In the genomic region with DNA sequence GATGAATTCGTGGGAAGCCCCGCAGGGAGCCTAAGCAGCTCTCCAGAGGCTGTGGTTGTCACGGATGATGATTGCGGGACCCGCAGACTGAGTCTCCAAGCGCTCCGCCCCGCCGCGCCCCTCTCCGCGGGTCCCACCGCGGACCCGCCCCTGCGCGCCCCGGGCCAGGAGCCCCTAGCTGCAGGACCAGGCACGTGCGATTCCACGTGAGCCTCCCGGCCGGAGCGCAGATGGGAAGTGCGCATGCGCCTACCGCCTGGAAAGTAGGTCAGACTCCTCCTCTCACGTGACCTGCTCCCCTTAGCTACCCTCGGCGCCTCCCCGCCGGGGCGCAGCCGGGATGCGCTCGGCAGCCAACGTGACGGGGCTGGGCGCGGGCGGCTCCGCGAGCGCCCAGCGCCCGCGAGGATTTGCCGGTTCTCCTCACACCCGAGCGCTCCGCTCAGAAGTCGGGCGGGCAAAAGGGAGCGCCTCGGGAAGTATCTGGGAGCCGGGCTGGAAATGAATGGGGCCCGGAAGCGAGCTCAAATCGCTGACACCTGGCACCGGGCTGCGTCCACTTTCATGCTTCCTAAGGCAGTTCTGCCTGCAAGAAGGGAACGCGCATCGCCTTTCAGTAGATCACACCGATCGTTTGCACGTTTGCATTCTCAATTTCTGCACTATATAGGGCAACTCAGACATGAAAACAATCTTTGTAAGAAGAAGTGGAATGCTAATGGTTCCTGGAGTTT, we compare ENCODE assay signal across 8 cellular contexts. TPM values are rescaled to one million over a fixed set of nuclear protein-coding genes. Genes with fewer than 3 reads are reported as not detected.
A peak's percentile ranks its signal among the peaks of the same experiment; 100 is the strongest.
DNase-seq lines count a peak whose midpoint lies in the region; ATAC-seq and TF ChIP-seq lines count a peak whose summit lies in the region.

No MANE protein-coding gene starts in this region.

- TF ChIP-seq POLR2A in adrenal gland (IDR thresholded peaks at IDR 0.05): peak in 1 of 2 donors; percentile 84
- TF ChIP-seq POLR2A in heart left ventricle (IDR thresholded peaks at IDR 0.05): peak in 1 of 2 donors; percentile 32
- no peak for TF ChIP-seq POLR2A in transverse colon (IDR thresholded peaks at IDR 0.05)

- intact Hi-C loops in adrenal gland (cut with DNase I) (loop anchor here in 1 of 2 donors (10.0 kb wide), 1 partner anchor 184 kb away; no protein-coding TSS in a partner anchor), heart left ventricle (cut with DNase I) (loop anchor here in 9 of 10 donors (1.0 to 10.0 kb wide), 13 partner anchors 24 to 276 kb away; partner anchors contain the start of genes HLF (in 6 of the 9), COX11 (in 2 of the 9), STXBP4 (in 2 of the 9) and SMIM36 (in 1 of the 9)), transverse colon (cut with DNase I; ENCODE audit: low total_unique reads) (no loop called here)

- TF ChIP-seq EP300 in transverse colon (IDR thresholded peaks at IDR 0.05; ENCODE audit: low read depth): no peak

- DNase-seq in GM10266 (ENCODE audit: extremely low spot score) (peak; percentile 96), NCI-H1048 (lab: John Stamatoyannopoulos, UW) (peak; percentile 96), SW480 (ENCODE audit: low spot score) (peak; percentile 93), adrenal gland (peak; percentile 93 to 98 (median 94)), heart left ventricle (peak; percentile 94 to 96 (median 95)), pons (ENCODE audit: low spot score) (peak; percentile 95), transverse colon (peak; percentile 93)

- H3K9me3 ChIP-seq in adrenal gland (replicated peaks in 1 of 3) (no peaks in the 10 kb centered on the region), heart left ventricle (no peaks in the 10 kb centered on the region), transverse colon (no peaks in the 10 kb centered on the region)

- WGBS in adrenal gland, 4 donors: 0 to 1% (median 0%) methylated on average over 16 to 67 of the region's 67 CpGs
- 0 to 1% (median 0%) methylated on average over 7 to 67 of the region's 67 CpGs for WGBS in heart left ventricle, 4 donors
- 4% methylated on average over 61 of the region's 67 CpGs; no CpG with 5 or more reads in 1 of the 2 donors for WGBS in transverse colon (ENCODE audit: low coverage in 1 of 2), 2 donors

- in situ Hi-C loops in transverse colon (cut with MboI; ENCODE audit: low pct_ligation_motif_present in 1 of 4, low pct_unique_long_range_greater_than_20kb in 1 of 4, low sequenced_read_pairs in 3 of 4): no loop called here

- H3K4me1 ChIP-seq in adrenal gland (replicated peaks in 1 of 2) (peaks cover 0 to 20% of the 10 kb centered on the region in 2 donors), heart left ventricle (peaks cover 0 to 22% (median 8%) of the 10 kb centered on the region in 12 donors), transverse colon (peaks cover 3 to 16% (median 13%) of the 10 kb centered on the region in 4 donors)

- TF ChIP-seq CTCF in GM10266 (IDR thresholded peaks at IDR 0.05; ENCODE audit: control insufficient read depth, insufficient read depth, low read depth, missing control alignments) (no peak), adrenal gland (IDR thresholded peaks at IDR 0.05) (no peak), heart left ventricle (IDR thresholded peaks at IDR 0.05) (peak in 2 of 12 donors; percentile 5 to 22), transverse colon (IDR thresholded peaks at IDR 0.05) (no peak)

- H3K4me3 ChIP-seq in adrenal gland (peak overlapping the region in 2 of 4 donors; percentile 39 to 63), heart left ventricle (peak overlapping the region; percentile 30 to 68 (median 56)), transverse colon (peak overlapping the region; percentile 35 to 62 (median 40))

- H3K27ac ChIP-seq in adrenal gland (peak overlapping the region in 4 of 5 donors; percentile 53 to 89 (median 74)), heart left ventricle (peak overlapping the region in 11 of 12 donors; percentile 43 to 85 (median 68)), transverse colon (peak overlapping the region; percentile 70 to 88 (median 82))

- H3K36me3 ChIP-seq in adrenal gland (replicated peaks in 1 of 2) (no peaks in the 10 kb centered on the region), heart left ventricle (no peaks in the 10 kb centered on the region), transverse colon (no peaks in the 10 kb centered on the region)

- ATAC-seq in HG02588 (IDR thresholded peaks at IDR 0.05; ENCODE audit: unreplicated experiment) (peak; percentile 90), heart left ventricle (peak; percentile 95 to 100 (median 100))

- H3K27me3 ChIP-seq in adrenal gland (no peaks in the 10 kb centered on the region), heart left ventricle (peaks cover 0 to 7% (median 0%) of the 10 kb centered on the region in 9 donors), transverse colon (no peaks in the 10 kb centered on the region)

RNA-seq across cellular contexts. Expression of gene HLF, which starts 26.4 kb away (rescaled TPM):
- 10 to 100 TPM; 15.0 to 74.3 (median 34.3) TPM for total RNA-seq in adrenal gland
- polyA plus RNA-seq in adrenal gland: 10 to 100 TPM in 1 of 3 donors, 1 to 10 TPM in 2; 8.8 to 15.0 (median 9.7) TPM
- 10 to 100 TPM in 7 of 9 donors, 1 to 10 TPM in 2; 7.5 to 46.3 (median 28.7) TPM for total RNA-seq in heart left ventricle
- 1 to 10 TPM; 5.3 to 6.9 TPM for polyA plus RNA-seq in heart left ventricle
- 10 to 100 TPM in 3 of 4 donors, 1 to 10 TPM in 1; 8.5 to 17.5 (median 13.3) TPM for total RNA-seq in transverse colon
